In the genomic region with DNA sequence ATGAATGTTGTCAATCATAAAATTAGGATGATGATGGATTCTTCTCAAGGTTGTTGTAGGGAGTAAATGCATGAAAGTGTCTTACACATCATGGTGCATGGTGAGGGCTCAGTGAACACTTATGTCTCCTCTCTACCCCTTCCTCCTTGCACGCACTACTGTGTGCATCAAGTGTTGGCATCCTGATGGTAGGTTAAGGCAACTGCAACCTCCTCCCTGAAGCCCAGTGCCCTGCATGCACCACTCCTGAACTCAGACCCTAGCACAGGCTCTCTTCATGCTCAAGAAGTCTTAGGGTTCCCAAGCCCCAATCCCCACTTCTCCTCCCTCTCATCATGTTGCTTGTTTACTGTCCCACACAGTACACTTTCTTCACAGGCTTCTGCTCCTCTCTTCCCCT, we compare ENCODE assay signal across 18 cellular contexts.
DNase-seq lines count a peak whose midpoint lies in the region; ATAC-seq and TF ChIP-seq lines count a peak whose summit lies in the region.
"Had no signal": no experiment of that assay in that cellular context is flagged by ENCODE, and none has a peak within 500 bp of the region (broad histone marks: within the 10 kb centered on the region; RNA-seq: fewer than 3 reads in every experiment).

No MANE protein-coding gene starts in this region.

- no peak for TF ChIP-seq CTCF in A673 (conservative IDR thresholded peaks at IDR 0.05; ENCODE audit: low read depth, low read length)
- no peak for TF ChIP-seq CTCF in coronary artery (IDR thresholded peaks at IDR 0.05)
- no peak for TF ChIP-seq CTCF in uterus (IDR thresholded peaks at IDR 0.05)
- no peak for TF ChIP-seq CTCF in omental fat pad (IDR thresholded peaks at IDR 0.05)

- CTCF ChIA-PET in A673 (lab: Charles Lee): no interaction called here

- DNase-seq in A673 (ENCODE audit: low spot score) (no peak), coronary artery (ENCODE audit: low spot score) (peak; percentile 24), islet precursor cell (peak; percentile 34), uterus (no peak), NCI-H82 (lab: John Stamatoyannopoulos, UW) (no peak), omental fat pad (ENCODE audit: low spot score) (no peak)
- DNase-seq: 8988T; C1 segment of cervical spinal cord; Calu3; CD4-positive, alpha-beta memory T cell; COR-L47; DMS53; DMS79 treated with DMSO at 0.1 percent for 48 hours; GF-D8; GOT3; HFFc6 had no signal

- intact Hi-C loops in A673 (cut with micrococcal nuclease; ENCODE audit: unreplicated experiment) (loop anchor here (5.0 kb wide), 2 partner anchors 160 to 250 kb away; a partner anchor contains a TSS), uterus (cut with DNase I; ENCODE audit: low total_unique reads) (no loop called here)

- no peaks in the 10 kb centered on the region for H3K27me3 ChIP-seq in A673 (replicated peaks; ENCODE audit: insufficient read depth, low read depth, low read length, poor library complexity)
- no peaks in the 10 kb centered on the region for H3K27me3 ChIP-seq in uterus

- H3K27ac ChIP-seq in A673 (ENCODE audit: low read depth, low read length, poor library complexity, severe bottlenecking) (peak overlapping the region; percentile 65), coronary artery (no peak overlapping the region), uterus (no peak overlapping the region)
- H3K27ac ChIP-seq: A549 had no signal

- POLR2A ChIA-PET in A673 (lab: Charles Lee; ENCODE audit: low non-redundant PET): no interaction called here

- H3K9me3 ChIP-seq in A673 (ENCODE audit: low read depth, low read length, poor library complexity, severe bottlenecking) (no peaks in the 10 kb centered on the region), uterus (no peaks in the 10 kb centered on the region)
- H3K9me3 ChIP-seq: A549, HAP-1 had no signal

- H3K4me3 ChIP-seq in A673 (ENCODE audit: low read depth, low read length, poor library complexity, severe bottlenecking) (no peak overlapping the region), coronary artery (no peak overlapping the region), uterus (no peak overlapping the region)
- H3K4me3 ChIP-seq: A549, HAP-1 had no signal

- no peaks in the 10 kb centered on the region for H3K36me3 ChIP-seq in A673 (ENCODE audit: insufficient read depth, low read length, poor library complexity, severe bottlenecking)
- H3K36me3 ChIP-seq in uterus: no peaks in the 10 kb centered on the region
- H3K36me3 ChIP-seq: HAP-1 had no signal

- ATAC-seq in omental fat pad (ENCODE audit: low FRiP score): no peak
- ATAC-seq: A549 had no signal

- no peak for TF ChIP-seq POLR2A in uterus (IDR thresholded peaks at IDR 0.05)

- no TSS peak for BruUV-seq in A673 (replicated peaks; lab: Mats Ljungman, UMichigan)

- H3K4me1 ChIP-seq in A673 (ENCODE audit: insufficient read depth, low read length, poor library complexity, severe bottlenecking) (peaks cover 73% of the 10 kb centered on the region), uterus (no peaks in the 10 kb centered on the region)
- H3K4me1 ChIP-seq: A549, HAP-1 had no signal

Comparison
In these comparisons a context has a peak if more than half of its experiments do, and no peak if none do; other contexts are left out.
1. DNase-seq: peak in coronary artery (single experiment) and islet precursor cell (single experiment); none in A673 (single experiment), uterus (0 of 2), NCI-H82 (single experiment) and omental fat pad (single experiment).